ENCODE assay signal across 1 cellular context in genomic region chr20:32051720-32052089, GRCh38.
TF ChIP-seq lines count a peak whose summit lies in the region.

No MANE protein-coding gene starts in this region.

TF ChIP-seq in WTC11, 78 proteins besides CTCF, POLR2A, EP300 and RAD21 (continued from another document):
- TF ChIP-seq AFF4 (CRISPR knock-in tag; IDR thresholded peaks at IDR 0.05; ENCODE audit: borderline replicate concordance), result no peak
